In genomic region chr13:97436845-97437244, GRCh38 we compare ENCODE assay signal across 2 cellular contexts.
TF ChIP-seq lines count a peak whose summit lies in the region.

No MANE protein-coding gene starts in this region.

TF ChIP-seq in IMR-90, 13 proteins besides CTCF, POLR2A, EP300 and RAD21 (continued from another document):
- TF ChIP-seq ELK1 (IDR thresholded peaks at IDR 0.05; ENCODE audit: borderline replicate concordance, low read depth, low read length) (no peak), RFX5 (IDR thresholded peaks at IDR 0.05; ENCODE audit: low read depth, low read length) (no peak), SMC3 (IDR thresholded peaks at IDR 0.05; ENCODE audit: low read depth, low read length) (no peak), MAZ (IDR thresholded peaks at IDR 0.05; ENCODE audit: borderline replicate concordance, low read depth, low read length) (no peak), FOS (IDR thresholded peaks at IDR 0.05; ENCODE audit: low read depth, low read length) (no peak), MAFK (IDR thresholded peaks at IDR 0.05; ENCODE audit: low read depth, low read length) (peak; percentile 55)

TF ChIP-seq in neural cell, 6 proteins besides CTCF, POLR2A, EP300 and RAD21 (continued from another document):
- TF ChIP-seq REST (IDR thresholded peaks at IDR 0.05; ENCODE audit: borderline replicate concordance) (no peak), SMC3 (conservative IDR thresholded peaks at IDR 0.05; ENCODE audit: poor library complexity) (no peak), EZH2 (IDR thresholded peaks at IDR 0.05; ENCODE audit: borderline replicate concordance, insufficient read depth, low read length, poor library complexity, severe bottlenecking) (no peak), POLR2AphosphoS5 (IDR thresholded peaks at IDR 0.05) (no peak), TAF1 (IDR thresholded peaks at IDR 0.05; ENCODE audit: low read depth) (no peak)
